Comparison of ENCODE assay signal across 8 cellular contexts in genomic region chr2:195659114-195659513, GRCh38. TPM values are rescaled to one million over a fixed set of nuclear protein-coding genes. Genes with fewer than 3 reads are reported as not detected.
DNase-seq lines count a peak whose midpoint lies in the region; ATAC-seq and FAIRE-seq lines count a peak whose summit lies in the region.

No MANE protein-coding gene starts in this region.

- H4K20me1 ChIP-seq in BLaER1 treated with 17β-estradiol and CSF1 and Interleukin-3, amounts not matched to agents 10 nM and 100 nM: peaks cover 0 to 49% (median 13%) of the 10 kb centered on the region in 11 experiments; a peak in 16 of 22 replicates

- H3K4me3 Mint-ChIP-seq in activated T-helper 17 cell treated with anti-CD3 and anti-CD28 coated beads, Interleukin-2, amount 50 U/mL, for 72 hours: peak overlapping the region; percentile 98

- no peak for FAIRE-seq in frontal cortex (lab: Jason Lieb, UNC)

- H3K4me1 ChIP-seq in BLaER1 treated with 17β-estradiol and CSF1 and Interleukin-3, amounts not matched to agents 10 nM and 100 nM: peaks cover 22 to 64% (median 35%) of the 10 kb centered on the region in 10 experiments
- peaks cover 29% of the 10 kb centered on the region for H3K4me1 ChIP-seq in HUES48 (ENCODE audit: control insufficient read depth, insufficient read depth, low read length)
- H3K4me1 ChIP-seq in urinary bladder (ENCODE audit: insufficient read depth): no peaks in the 10 kb centered on the region

- H3K9me3 Mint-ChIP-seq in activated T-helper 17 cell treated with anti-CD3 and anti-CD28 coated beads, Interleukin-2, amount 50 U/mL, for 72 hours: no peaks in the 10 kb centered on the region

- H3K4me3 ChIP-seq in BLaER1 treated with 17β-estradiol and CSF1 and Interleukin-3, amounts not matched to agents 10 nM and 100 nM: peak overlapping the region; percentile 87 to 98 (median 95)
- H3K4me3 ChIP-seq in HUES48 (ENCODE audit: low read depth, low read length) (peak overlapping the region; percentile 95), urinary bladder (ENCODE audit: low read depth, low read length) (peak overlapping the region; percentile 22)

- H3K9ac ChIP-seq in BLaER1 treated with 17β-estradiol and CSF1 and Interleukin-3, amounts not matched to agents 10 nM and 100 nM: peak overlapping the region; percentile 99 to 100 (median 100)
- no peak overlapping the region for H3K9ac ChIP-seq in HUES48 (ENCODE audit: low read depth, low read length)

- peak overlapping the region; percentile 74 to 98 (median 84) for H3K4me2 ChIP-seq in BLaER1 treated with 17β-estradiol and CSF1 and Interleukin-3, amounts not matched to agents 10 nM and 100 nM

- peak; percentile 16 for DNase-seq in iris pigment epithelial cell (ENCODE audit: low read depth)
- no peak for DNase-seq in A172 (ENCODE audit: low spot score)
- no peak for DNase-seq in frontal cortex (ENCODE audit: low spot score in 2 of 2)

- peaks cover 0 to 22% (median 0%) of the 10 kb centered on the region in 11 experiments; a peak in 6 of 22 replicates for H3K9me3 ChIP-seq in BLaER1 treated with 17β-estradiol and CSF1 and Interleukin-3, amounts not matched to agents 10 nM and 100 nM (replicated peaks in 1 of 11)
- no peaks in the 10 kb centered on the region for H3K9me3 ChIP-seq in HUES48 (ENCODE audit: control insufficient read depth, insufficient read depth, low read length)

- no peaks in the 10 kb centered on the region for H3K27me3 Mint-ChIP-seq in activated T-helper 17 cell treated with anti-CD3 and anti-CD28 coated beads, Interleukin-2, amount 50 U/mL, for 72 hours

- no peaks in the 10 kb centered on the region for H3K27me3 ChIP-seq in BLaER1 treated with 17β-estradiol and CSF1 and Interleukin-3, amounts not matched to agents 10 nM and 100 nM
- H3K27me3 ChIP-seq in HUES48 (ENCODE audit: control insufficient read depth, insufficient read depth, low read length): no peaks in the 10 kb centered on the region

- peak; percentile 1 for ATAC-seq in activated T-helper 17 cell treated with anti-CD3 and anti-CD28 coated beads, Interleukin-2, amount 50 U/mL, for 72 hours (replicated peaks)
- ATAC-seq in GM21528 (IDR thresholded peaks at IDR 0.05; ENCODE audit: low FRiP score, unreplicated experiment): no peak

- 57% methylated on average over 5 of the region's 5 CpGs for WGBS in urinary bladder

- peaks cover 46% of the 10 kb centered on the region for H3K36me3 Mint-ChIP-seq in activated T-helper 17 cell treated with anti-CD3 and anti-CD28 coated beads, Interleukin-2, amount 50 U/mL, for 72 hours (ENCODE audit: low read depth)

- peak overlapping the region; percentile 34 to 100 (median 100); a peak in 21 of 22 replicates for H3K27ac ChIP-seq in BLaER1 treated with 17β-estradiol and CSF1 and Interleukin-3, amounts not matched to agents 10 nM and 100 nM
- H3K27ac ChIP-seq in HUES48 (ENCODE audit: low read depth, low read length): no peak overlapping the region
- no peak overlapping the region for H3K27ac ChIP-seq in urinary bladder (ENCODE audit: low read depth)

- H3K36me3 ChIP-seq in BLaER1 treated with 17β-estradiol and CSF1 and Interleukin-3, amounts not matched to agents 10 nM and 100 nM: peaks cover 0 to 16% (median 0%) of the 10 kb centered on the region in 11 experiments; a peak in 5 of 22 replicates
- H3K36me3 ChIP-seq in HUES48 (ENCODE audit: control insufficient read depth, insufficient read depth, low read length) (no peaks in the 10 kb centered on the region), urinary bladder (ENCODE audit: insufficient read depth) (no peaks in the 10 kb centered on the region)

- peaks cover 23% of the 10 kb centered on the region for H3K4me1 Mint-ChIP-seq in activated T-helper 17 cell treated with anti-CD3 and anti-CD28 coated beads, Interleukin-2, amount 50 U/mL, for 72 hours

- peak overlapping the region; percentile 100 for H3K27ac Mint-ChIP-seq in activated T-helper 17 cell treated with anti-CD3 and anti-CD28 coated beads, Interleukin-2, amount 50 U/mL, for 72 hours

RNA-seq across cellular contexts. Expression of gene SLC39A10, which starts 2.1 kb away (rescaled TPM):
- total RNA-seq in activated T-helper 17 cell treated with anti-CD3 and anti-CD28 coated beads, Interleukin-2, amount 50 U/mL, for 72 hours: 100 to 1,000 TPM in 1 of 2 donors, 10 to 100 TPM in 1; 62.2 to 102 TPM
- total RNA-seq in urinary bladder (54.8 TPM), frontal cortex (172 TPM)
- 8.0 TPM for polyA plus RNA-seq in urinary bladder
- 38.7 and 46.4 TPM in 2 replicates for total RNA-seq in A172 (2014; rRNA removed; shearing (Covaris generic))

Comparison
In these comparisons a context has a peak if more than half of its experiments do, and no peak if none do; other contexts are left out.
1. H3K27ac ChIP-seq: peak in BLaER1 treated with 17β-estradiol and CSF1 and Interleukin-3, amounts not matched to agents 10 nM and 100 nM (11 of 11); none in HUES48 (single experiment) and urinary bladder (single experiment).
2. H3K4me3 ChIP-seq: peak in every context shown above with its lines; median percentile 95 in BLaER1 treated with 17β-estradiol and CSF1 and Interleukin-3, amounts not matched to agents 10 nM and 100 nM; 95 in HUES48; 22 in urinary bladder.